In genomic region chr20:535958-536357, GRCh38 we compare ENCODE assay signal across 12 cellular contexts. TPM values are rescaled to one million over a fixed set of nuclear protein-coding genes. Genes with fewer than 3 reads are reported as not detected.
DNase-seq lines count a peak whose midpoint lies in the region; ATAC-seq and TF ChIP-seq lines count a peak whose summit lies in the region.
"Had no signal": no experiment of that assay in that cellular context is flagged by ENCODE, and none has a peak within 500 bp of the region (broad histone marks: within the 10 kb centered on the region; RNA-seq: fewer than 3 reads in every experiment).

No MANE protein-coding gene starts in this region.

- H3K9me3 ChIP-seq in right cardiac atrium (ENCODE audit: control insufficient read depth, low read length): no peaks in the 10 kb centered on the region
- peaks cover 13% of the 10 kb centered on the region for H3K9me3 ChIP-seq in left ventricle myocardium inferior (replicated peaks)
- H3K9me3 ChIP-seq in left lung: no peaks in the 10 kb centered on the region
- H3K9me3 ChIP-seq: esophagus muscularis mucosa had no signal

- H3K9me3 Mint-ChIP-seq in MCF 10A (ENCODE audit: unreplicated experiment): no peaks in the 10 kb centered on the region
- no peaks in the 10 kb centered on the region for H3K9me3 Mint-ChIP-seq in activated CD4-positive, alpha-beta T cell treated with anti-CD3 and anti-CD28 coated beads, Interleukin-2, amount 10 ng/mL, durations not matched to agents 24 days and 14 days

- H3K27ac Mint-ChIP-seq in MCF 10A (ENCODE audit: low read depth, unreplicated experiment): no peak overlapping the region
- H3K27ac Mint-ChIP-seq in activated CD4-positive, alpha-beta T cell treated with anti-CD3 and anti-CD28 coated beads, Interleukin-2, amount 10 ng/mL, durations not matched to agents 24 days and 14 days: no peak overlapping the region
- H3K27ac Mint-ChIP-seq: activated CD4-positive, alpha-beta T cell treated with anti-CD3 and anti-CD28 coated beads, Interleukin-2, amount 10 ng/mL, durations not matched to agents 7 days and 5 days had no signal

- H3K4me3 Mint-ChIP-seq in MCF 10A (ENCODE audit: unreplicated experiment): peak overlapping the region; percentile 44
- no peak overlapping the region for H3K4me3 Mint-ChIP-seq in activated CD4-positive, alpha-beta T cell treated with anti-CD3 and anti-CD28 coated beads, Interleukin-2, amount 10 ng/mL, durations not matched to agents 24 days and 14 days
- H3K4me3 Mint-ChIP-seq: activated CD4-positive, alpha-beta T cell treated with anti-CD3 and anti-CD28 coated beads, Interleukin-2, amount 10 ng/mL, durations not matched to agents 7 days and 5 days had no signal

- POLR2A ChIA-PET in MCF 10A (lab: Yijun Ruan, JAX): interaction anchor here (1.9 to 2.3 kb wide), 2 partner anchors 7 to 14 kb away, joined by 5 to 19 read pairs; partner anchors contain the start of gene CSNK2A1

- WGBS in right cardiac atrium: 34% methylated on average over 3 of the region's 3 CpGs
- WGBS in urinary bladder: 43% methylated on average over 3 of the region's 3 CpGs

- no peaks in the 10 kb centered on the region for H3K36me3 ChIP-seq in left ventricle myocardium inferior
- no peaks in the 10 kb centered on the region for H3K36me3 ChIP-seq in left lung
- H3K36me3 ChIP-seq in urinary bladder (ENCODE audit: insufficient read depth): no peaks in the 10 kb centered on the region
- H3K36me3 ChIP-seq: esophagus muscularis mucosa had no signal

- DNase-seq in right cardiac atrium (no peak), left ventricle myocardium inferior (no peak), MCF 10A (ENCODE audit: unreplicated experiment) (no peak), left lung (no peak), RKO (ENCODE audit: low spot score) (no peak), HK-2 (ENCODE audit: unreplicated experiment) (no peak)
- DNase-seq in activated CD4-positive, alpha-beta T cell treated with anti-CD3 and anti-CD28 coated beads, Interleukin-2, amount 10 ng/mL, durations not matched to agents 24 days and 14 days: no peak
- DNase-seq: activated CD4-positive, alpha-beta T cell treated with anti-CD3 and anti-CD28 coated beads, Interleukin-2, amount 10 ng/mL, durations not matched to agents 7 days and 5 days; activated naive CD4-positive, alpha-beta T cell treated with anti-CD3 and anti-CD28 coated beads, Interleukin-2, amount 50 U/mL, for 16 hours; NCI-H1930 had no signal

- no peak overlapping the region for H3K4me3 ChIP-seq in right cardiac atrium (ENCODE audit: low read length)
- no peak overlapping the region for H3K4me3 ChIP-seq in left ventricle myocardium inferior
- no peak overlapping the region for H3K4me3 ChIP-seq in left lung
- no peak overlapping the region for H3K4me3 ChIP-seq in urinary bladder (ENCODE audit: low read depth, low read length)
- H3K4me3 ChIP-seq: esophagus muscularis mucosa had no signal

- H3K27me3 Mint-ChIP-seq in MCF 10A (ENCODE audit: insufficient read depth, unreplicated experiment): no peaks in the 10 kb centered on the region
- no peaks in the 10 kb centered on the region for H3K27me3 Mint-ChIP-seq in activated CD4-positive, alpha-beta T cell treated with anti-CD3 and anti-CD28 coated beads, Interleukin-2, amount 10 ng/mL, durations not matched to agents 24 days and 14 days
- H3K27me3 Mint-ChIP-seq: activated CD4-positive, alpha-beta T cell treated with anti-CD3 and anti-CD28 coated beads, Interleukin-2, amount 10 ng/mL, durations not matched to agents 7 days and 5 days had no signal

- TF ChIP-seq CTCF in left ventricle myocardium inferior (IDR thresholded peaks at IDR 0.05; ENCODE audit: borderline replicate concordance): no peak
- TF ChIP-seq CTCF in MCF 10A (IDR thresholded peaks at IDR 0.05; ENCODE audit: unreplicated experiment): no peak
- no peak for TF ChIP-seq CTCF in left lung (IDR thresholded peaks at IDR 0.05)

- H3K36me3 Mint-ChIP-seq in MCF 10A (ENCODE audit: insufficient read depth, unreplicated experiment): peaks cover 26% of the 10 kb centered on the region
- H3K36me3 Mint-ChIP-seq in activated CD4-positive, alpha-beta T cell treated with anti-CD3 and anti-CD28 coated beads, Interleukin-2, amount 10 ng/mL, durations not matched to agents 24 days and 14 days (ENCODE audit: low read depth): peaks cover 46% of the 10 kb centered on the region

- ATAC-seq in right cardiac atrium (peak; percentile 61 to 74), left lung (peak; percentile 80)

- peaks cover 9% of the 10 kb centered on the region for H3K4me1 ChIP-seq in right cardiac atrium (ENCODE audit: control insufficient read depth, insufficient read depth, low read length)
- peaks cover 98% of the 10 kb centered on the region for H3K4me1 ChIP-seq in left ventricle myocardium inferior
- H3K4me1 ChIP-seq in left lung: peaks cover 27 to 72% of the 10 kb centered on the region in 2 donors
- peaks cover 2% of the 10 kb centered on the region for H3K4me1 ChIP-seq in urinary bladder (ENCODE audit: insufficient read depth)

- H3K27me3 ChIP-seq in right cardiac atrium (ENCODE audit: control insufficient read depth, insufficient read depth) (no peaks in the 10 kb centered on the region), left ventricle myocardium inferior (ENCODE audit: low read depth) (no peaks in the 10 kb centered on the region), left lung (no peaks in the 10 kb centered on the region)
- H3K27me3 ChIP-seq: esophagus muscularis mucosa had no signal

- CTCF ChIA-PET in MCF 10A (lab: Yijun Ruan, JAX): interaction anchor here (1.3 to 3.0 kb wide), 3 partner anchors 110 to 203 kb away, joined by 5 to 11 read pairs (median 6); no protein-coding TSS in a partner anchor

- BruUV-seq in MCF 10A (replicated peaks; lab: Mats Ljungman, UMichigan): no TSS peak

- peaks cover 39% of the 10 kb centered on the region for H3K4me1 Mint-ChIP-seq in MCF 10A (ENCODE audit: insufficient read depth, unreplicated experiment)
- peaks cover 45% of the 10 kb centered on the region for H3K4me1 Mint-ChIP-seq in activated CD4-positive, alpha-beta T cell treated with anti-CD3 and anti-CD28 coated beads, Interleukin-2, amount 10 ng/mL, durations not matched to agents 24 days and 14 days

- H3K27ac ChIP-seq in right cardiac atrium (ENCODE audit: low read length): no peak overlapping the region
- no peak overlapping the region for H3K27ac ChIP-seq in left ventricle myocardium inferior (replicated peaks)
- H3K27ac ChIP-seq in left lung: no peak overlapping the region
- H3K27ac ChIP-seq in urinary bladder (ENCODE audit: low read depth): peak overlapping the region; percentile 73
- H3K27ac ChIP-seq: esophagus muscularis mucosa had no signal

- intact Hi-C loops in right cardiac atrium (cut with DNase I) (no loop called here), left ventricle myocardium inferior (cut with micrococcal nuclease) (no loop called here), MCF 10A (cut with micrococcal nuclease) (no loop called here), left lung (cut with DNase I) (no loop called here)
- intact Hi-C loops in activated CD4-positive, alpha-beta T cell treated with anti-CD3 and anti-CD28 coated beads, Interleukin-2, amount 10 ng/mL, durations not matched to agents 24 days and 14 days (cut with micrococcal nuclease): no loop called here

RNA-seq across cellular contexts. Expression of gene CSNK2A1, which starts 7.6 kb away (rescaled TPM):
- total RNA-seq in right cardiac atrium (100 to 1,000 TPM; 105 to 118 (median 109) TPM), left ventricle myocardium inferior (122 TPM), MCF 10A (2022) (271 and 297 TPM in 2 replicates), left lung (10 to 100 TPM; 78.5 to 94.4 TPM), urinary bladder (168 TPM)
- polyA plus RNA-seq in right cardiac atrium (36.8 TPM), urinary bladder (54.6 TPM)
- total RNA-seq in activated CD4-positive, alpha-beta T cell treated with anti-CD3 and anti-CD28 coated beads, Interleukin-2, amount 10 ng/mL, durations not matched to agents 24 days and 14 days: 179 TPM in 2 replicates
